Comparison of ENCODE assay signal across 19 cellular contexts in genomic region chr19:35607170-35607569, GRCh38. TPM values are rescaled to one million over a fixed set of nuclear protein-coding genes. Genes with fewer than 3 reads are reported as not detected.
"Had no signal": no experiment of that assay in that cellular context is flagged by ENCODE, and none has a peak within 500 bp of the region (broad histone marks: within the 10 kb centered on the region; RNA-seq: fewer than 3 reads in every experiment).

No MANE protein-coding gene starts in this region.

RNA-seq across cellular contexts. Expression of gene PMIS2, which starts 21.2 kb away (rescaled TPM):
- total RNA-seq: activated B cell treated with CpG ODN at 0.5 μM for 24 hours; activated CD4-positive, alpha-beta memory T cell treated with anti-CD3 and anti-CD28 coated beads for 36 hours; activated CD4-positive, alpha-beta T cell treated with anti-CD3 and anti-CD28 coated beads, Interleukin-2, amount 10 ng/mL, durations not matched to agents 24 days and 14 days; activated CD8-positive, alpha-beta memory T cell treated with anti-CD3 and anti-CD28 coated beads for 36 hours; activated CD8-positive, alpha-beta T cell treated with anti-CD3 and anti-CD28 coated beads for 36 hours; activated naive CD4-positive, alpha-beta T cell treated with anti-CD3 and anti-CD28 coated beads for 36 hours; activated naive CD4-positive, alpha-beta T cell treated with anti-CD3 and anti-CD28 coated beads, Interleukin-2, amount 50 U/mL, for 72 hours; activated naive CD8-positive, alpha-beta T cell treated with anti-CD3 and anti-CD28 coated beads for 36 hours; activated T-cell treated with anti-CD3 and anti-CD28 coated beads, Interleukin-2, amount 50 U/mL, for 4 hours; activated T-cell treated with anti-CD3 and anti-CD28 coated beads, Interleukin-2, amount 50 U/mL, for 72 hours; activated T-helper 1 cell treated with anti-CD3 and anti-CD28 coated beads, Interleukin-12 subunit alpha, Interleukin-12 subunit beta, Interleukin-2, Interleukin-4 antibody, amounts not matched to agents 30 ng/mL and 10 ng/mL and 1 ng/mL, durations not matched to agents 14 hours and 24 hours and 36 hours; activated T-helper 17 cell treated with anti-CD3 and anti-CD28 coated beads, Interleukin-2, amount 50 U/mL, for 72 hours; aorta; astrocyte; body of pancreas; breast epithelium; cardiac septum; cerebellum had no signal
- polyA plus RNA-seq: adrenal gland, aorta had no signal

RNA-seq across cellular contexts. Expression of gene ETV2, which starts 34.4 kb away (rescaled TPM):
- total RNA-seq: activated B cell treated with CpG ODN at 0.5 μM for 24 hours, body of pancreas had no signal
